ENCODE assay signal across 20 cellular contexts in genomic region chr14:77369280-77369679, GRCh38. TPM values are rescaled to one million over a fixed set of nuclear protein-coding genes. Genes with fewer than 3 reads are reported as not detected.
DNase-seq lines count a peak whose midpoint lies in the region; ATAC-seq and TF ChIP-seq lines count a peak whose summit lies in the region.
"Had no signal": no experiment of that assay in that cellular context is flagged by ENCODE, and none has a peak within 500 bp of the region (broad histone marks: within the 10 kb centered on the region; RNA-seq: fewer than 3 reads in every experiment).

No MANE protein-coding gene starts in this region.

- intact Hi-C loops in cardiac septum (cut with DNase I) = no loop called here
- intact Hi-C loops in activated T-helper 1 cell treated with anti-CD3 and anti-CD28 coated beads, Interleukin-12 subunit alpha, Interleukin-12 subunit beta, Interleukin-2, Interleukin-4 antibody, amounts not matched to agents 30 ng/mL and 10 ng/mL and 1 ng/mL, durations not matched to agents 14 hours and 24 hours and 36 hours (cut with micrococcal nuclease) = no loop called here

- TF ChIP-seq CTCF in cardiac muscle cell (IDR thresholded peaks at IDR 0.05; ENCODE audit: low read depth, low read length) = no peak

- H3K4me1 ChIP-seq in cardiac muscle cell (ENCODE audit: low read depth) (peaks cover 17% of the 10 kb centered on the region), Karpas-422 (ENCODE audit: low read length) (peaks cover 93% of the 10 kb centered on the region)
- H3K4me1 ChIP-seq: parathyroid adenoma had no signal

- H2AFZ ChIP-seq in Karpas-422 (ENCODE audit: low read length) = no peak overlapping the region
- H2AFZ ChIP-seq: parathyroid adenoma had no signal

- H3K9me3 Mint-ChIP-seq in activated T-helper 1 cell treated with anti-CD3 and anti-CD28 coated beads, Interleukin-12 subunit alpha, Interleukin-12 subunit beta, Interleukin-2, Interleukin-4 antibody, amounts not matched to agents 30 ng/mL and 10 ng/mL and 1 ng/mL, durations not matched to agents 14 hours and 24 hours and 36 hours = peaks cover under 1% of the 10 kb centered on the region
- H3K9me3 Mint-ChIP-seq in stimulated activated naive B cell treated with anti-CD40 and anti-IgM and Interleukin-4, amounts not matched to agents 10 μg/mL and 1 μg/mL and 100 μg/mL, for 72 hours = peaks cover 0 to 3% of the 10 kb centered on the region in 2 donors
- H3K9me3 Mint-ChIP-seq: activated naive CD4-positive, alpha-beta T cell treated with anti-CD3 and anti-CD28 coated beads, Interleukin-2, amount 50 U/mL, for 24 hours; natural killer cell had no signal

- H3K27ac Mint-ChIP-seq in activated T-helper 1 cell treated with anti-CD3 and anti-CD28 coated beads, Interleukin-12 subunit alpha, Interleukin-12 subunit beta, Interleukin-2, Interleukin-4 antibody, amounts not matched to agents 30 ng/mL and 10 ng/mL and 1 ng/mL, durations not matched to agents 14 hours and 24 hours and 36 hours = peak overlapping the region; percentile 26
- peak overlapping the region; percentile 72 for H3K27ac Mint-ChIP-seq in stimulated activated naive B cell treated with anti-CD40 and anti-IgM and Interleukin-4, amounts not matched to agents 10 μg/mL and 1 μg/mL and 100 μg/mL, for 72 hours
- H3K27ac Mint-ChIP-seq: activated naive CD4-positive, alpha-beta T cell treated with anti-CD3 and anti-CD28 coated beads, Interleukin-2, amount 50 U/mL, for 24 hours; natural killer cell had no signal

- no peaks in the 10 kb centered on the region for H3K36me3 ChIP-seq in cardiac muscle cell
- peaks cover 8% of the 10 kb centered on the region; the same call in 1 of the 2 replicates for H3K36me3 ChIP-seq in Karpas-422 (ENCODE audit: insufficient read depth, low read length)
- H3K36me3 ChIP-seq: thoracic aorta had no signal

- H3K79me2 ChIP-seq in Karpas-422 (ENCODE audit: low read length) = peaks cover 82% of the 10 kb centered on the region

- peak in 1 of 2 donors; percentile 12 for DNase-seq in cardiac muscle cell (ENCODE audit: low read depth in 1 of 2, low spot score in 1 of 2)
- no peak for DNase-seq in cardiac septum (ENCODE audit: low spot score)
- DNase-seq in Karpas-422 = no peak
- no peak for DNase-seq in activated T-helper 1 cell treated with anti-CD3 and anti-CD28 coated beads, Interleukin-12 subunit alpha, Interleukin-12 subunit beta, Interleukin-2, Interleukin-4 antibody, amounts not matched to agents 30 ng/mL and 10 ng/mL and 1 ng/mL, durations not matched to agents 14 hours and 24 hours and 36 hours (ENCODE audit: low spot score)
- no peak for DNase-seq in stimulated activated naive B cell treated with anti-CD40 and anti-IgM and Interleukin-4, amounts not matched to agents 10 μg/mL and 1 μg/mL and 100 μg/mL, for 72 hours
- DNase-seq in NCI-H748 treated with DMSO at 0.1 percent for 48 hours (lab: John Stamatoyannopoulos, UW) = no peak
- no peak for DNase-seq in activated CD4-positive, CD25-positive, alpha-beta regulatory T cell (lab: John Stamatoyannopoulos, UW)
- DNase-seq in NCI-H1105 (lab: John Stamatoyannopoulos, UW) = no peak
- DNase-seq: ACHN; activated CD4-positive, alpha-beta T cell treated with anti-CD3 and anti-CD28 coated beads, Interleukin-2, amount 50 U/mL, for 48 hours; activated T-cell treated with anti-CD3 and anti-CD28 coated beads, Interleukin-2, amount 50 U/mL, for 1 hour; head of caudate nucleus; left colon; natural killer cell; NCI-H2107; NCI-H510A treated with DMSO at 0.1 percent for 48 hours had no signal

- no peaks in the 10 kb centered on the region for H3K27me3 Mint-ChIP-seq in activated T-helper 1 cell treated with anti-CD3 and anti-CD28 coated beads, Interleukin-12 subunit alpha, Interleukin-12 subunit beta, Interleukin-2, Interleukin-4 antibody, amounts not matched to agents 30 ng/mL and 10 ng/mL and 1 ng/mL, durations not matched to agents 14 hours and 24 hours and 36 hours (ENCODE audit: insufficient read depth)
- no peaks in the 10 kb centered on the region for H3K27me3 Mint-ChIP-seq in stimulated activated naive B cell treated with anti-CD40 and anti-IgM and Interleukin-4, amounts not matched to agents 10 μg/mL and 1 μg/mL and 100 μg/mL, for 72 hours
- H3K27me3 Mint-ChIP-seq: activated naive CD4-positive, alpha-beta T cell treated with anti-CD3 and anti-CD28 coated beads, Interleukin-2, amount 50 U/mL, for 24 hours had no signal

- H3K4me3 Mint-ChIP-seq in activated T-helper 1 cell treated with anti-CD3 and anti-CD28 coated beads, Interleukin-12 subunit alpha, Interleukin-12 subunit beta, Interleukin-2, Interleukin-4 antibody, amounts not matched to agents 30 ng/mL and 10 ng/mL and 1 ng/mL, durations not matched to agents 14 hours and 24 hours and 36 hours = no peak overlapping the region
- no peak overlapping the region for H3K4me3 Mint-ChIP-seq in stimulated activated naive B cell treated with anti-CD40 and anti-IgM and Interleukin-4, amounts not matched to agents 10 μg/mL and 1 μg/mL and 100 μg/mL, for 72 hours
- H3K4me3 Mint-ChIP-seq: activated naive CD4-positive, alpha-beta T cell treated with anti-CD3 and anti-CD28 coated beads, Interleukin-2, amount 50 U/mL, for 24 hours; natural killer cell had no signal

- H3K4me2 ChIP-seq in Karpas-422 (ENCODE audit: low read depth, low read length, poor library complexity, severe bottlenecking) = peak overlapping the region; percentile 11

- no peak overlapping the region for H3K9ac ChIP-seq in Karpas-422 (ENCODE audit: low read length)
- H3K9ac ChIP-seq: parathyroid adenoma had no signal

- no peaks in the 10 kb centered on the region for H3K9me2 ChIP-seq in Karpas-422 (replicated peaks; ENCODE audit: insufficient read depth, low read length)

- H3K36me3 Mint-ChIP-seq in activated T-helper 1 cell treated with anti-CD3 and anti-CD28 coated beads, Interleukin-12 subunit alpha, Interleukin-12 subunit beta, Interleukin-2, Interleukin-4 antibody, amounts not matched to agents 30 ng/mL and 10 ng/mL and 1 ng/mL, durations not matched to agents 14 hours and 24 hours and 36 hours (ENCODE audit: low read depth) = peaks cover 14% of the 10 kb centered on the region
- peaks cover 24 to 27% of the 10 kb centered on the region in 2 donors for H3K36me3 Mint-ChIP-seq in stimulated activated naive B cell treated with anti-CD40 and anti-IgM and Interleukin-4, amounts not matched to agents 10 μg/mL and 1 μg/mL and 100 μg/mL, for 72 hours
- H3K36me3 Mint-ChIP-seq: natural killer cell had no signal

- H3K9me3 ChIP-seq in cardiac muscle cell (ENCODE audit: low read depth) = no peaks in the 10 kb centered on the region
- H3K9me3 ChIP-seq in Karpas-422 (ENCODE audit: low read length) = no peaks in the 10 kb centered on the region
- H3K9me3 ChIP-seq: thoracic aorta had no signal

- H3K4me1 Mint-ChIP-seq in activated T-helper 1 cell treated with anti-CD3 and anti-CD28 coated beads, Interleukin-12 subunit alpha, Interleukin-12 subunit beta, Interleukin-2, Interleukin-4 antibody, amounts not matched to agents 30 ng/mL and 10 ng/mL and 1 ng/mL, durations not matched to agents 14 hours and 24 hours and 36 hours (ENCODE audit: low read depth) = peaks cover 31% of the 10 kb centered on the region
- peaks cover 41 to 80% of the 10 kb centered on the region in 2 donors for H3K4me1 Mint-ChIP-seq in stimulated activated naive B cell treated with anti-CD40 and anti-IgM and Interleukin-4, amounts not matched to agents 10 μg/mL and 1 μg/mL and 100 μg/mL, for 72 hours

- H3K27me3 ChIP-seq in cardiac muscle cell (no peaks in the 10 kb centered on the region), Karpas-422 (ENCODE audit: low read length) (no peaks in the 10 kb centered on the region)

- no peak overlapping the region for H3K4me3 ChIP-seq in cardiac muscle cell
- H3K4me3 ChIP-seq in Karpas-422 (ENCODE audit: low read length) = no peak overlapping the region
- H3K4me3 ChIP-seq: thoracic aorta had no signal

- ATAC-seq in stimulated activated naive B cell treated with anti-CD40 and anti-IgM and Interleukin-4, amounts not matched to agents 10 μg/mL and 1 μg/mL and 100 μg/mL, for 72 hours (replicated peaks) = no peak
- ATAC-seq: left colon, natural killer cell, sciatic nerve had no signal

- H3K27ac ChIP-seq in cardiac muscle cell = peak overlapping the region; percentile 70
- peak overlapping the region; percentile 41; the same call in 1 of the 2 replicates for H3K27ac ChIP-seq in Karpas-422 (ENCODE audit: low read length)
- H3K27ac ChIP-seq: parathyroid adenoma, thoracic aorta had no signal

- H4K20me1 ChIP-seq in Karpas-422 (ENCODE audit: insufficient read depth, low read depth, low read length) = no peaks in the 10 kb centered on the region

RNA-seq across cellular contexts. Expression of gene TMED8, which starts 7.6 kb away (rescaled TPM):
- total RNA-seq in cardiac muscle cell (6.6 and 8.9 TPM in 2 replicates), cardiac septum (5.6 TPM)
- polyA plus RNA-seq in cardiac muscle cell = 3.4 and 6.2 TPM in 2 replicates
- 41.3 and 73.8 TPM in 2 replicates for total RNA-seq in Karpas-422 (2014; rRNA removed; shearing (Covaris generic); ENCODE audit: low replicate concordance)
- total RNA-seq in activated T-helper 1 cell treated with anti-CD3 and anti-CD28 coated beads, Interleukin-12 subunit alpha, Interleukin-12 subunit beta, Interleukin-2, Interleukin-4 antibody, amounts not matched to agents 30 ng/mL and 10 ng/mL and 1 ng/mL, durations not matched to agents 14 hours and 24 hours and 36 hours = 28.1 and 28.4 TPM in 2 replicates

RNA-seq across cellular contexts. Expression of gene SAMD15, which starts 7.9 kb away (rescaled TPM):
- total RNA-seq in cardiac muscle cell = 2.2 and 3.6 TPM in 2 replicates
- polyA plus RNA-seq in cardiac muscle cell = 0.45 and 2.1 TPM in 2 replicates
- total RNA-seq in cardiac septum = 0.11 TPM
- total RNA-seq in Karpas-422 (2014; rRNA removed; shearing (Covaris generic); ENCODE audit: low replicate concordance) = 2.2 and 3.3 TPM in 2 replicates
- 0.29 and 1.1 TPM in 2 replicates for total RNA-seq in activated T-helper 1 cell treated with anti-CD3 and anti-CD28 coated beads, Interleukin-12 subunit alpha, Interleukin-12 subunit beta, Interleukin-2, Interleukin-4 antibody, amounts not matched to agents 30 ng/mL and 10 ng/mL and 1 ng/mL, durations not matched to agents 14 hours and 24 hours and 36 hours

RNA-seq across cellular contexts. Expression of gene GSTZ1, which starts 48.4 kb away (rescaled TPM):
- total RNA-seq in cardiac muscle cell (43.7 and 51.2 TPM in 2 replicates), cardiac septum (10.9 TPM)
- polyA plus RNA-seq in cardiac muscle cell = 45.0 and 52.3 TPM in 2 replicates
- 44.8 and 55.3 TPM in 2 replicates for total RNA-seq in Karpas-422 (2014; rRNA removed; shearing (Covaris generic); ENCODE audit: low replicate concordance)
- 5.3 and 7.0 TPM in 2 replicates for total RNA-seq in activated T-helper 1 cell treated with anti-CD3 and anti-CD28 coated beads, Interleukin-12 subunit alpha, Interleukin-12 subunit beta, Interleukin-2, Interleukin-4 antibody, amounts not matched to agents 30 ng/mL and 10 ng/mL and 1 ng/mL, durations not matched to agents 14 hours and 24 hours and 36 hours

RNA-seq across cellular contexts. Expression of gene POMT2, which starts 48.6 kb away (rescaled TPM):
- total RNA-seq in cardiac muscle cell (29.2 and 32.1 TPM in 2 replicates), cardiac septum (19.9 TPM)
- 32.3 and 40.8 TPM in 2 replicates for polyA plus RNA-seq in cardiac muscle cell
- total RNA-seq in Karpas-422 (2014; rRNA removed; shearing (Covaris generic); ENCODE audit: low replicate concordance) = 24.0 and 30.4 TPM in 2 replicates
- total RNA-seq in activated T-helper 1 cell treated with anti-CD3 and anti-CD28 coated beads, Interleukin-12 subunit alpha, Interleukin-12 subunit beta, Interleukin-2, Interleukin-4 antibody, amounts not matched to agents 30 ng/mL and 10 ng/mL and 1 ng/mL, durations not matched to agents 14 hours and 24 hours and 36 hours = 20.5 and 22.1 TPM in 2 replicates

RNA-seq across cellular contexts. Expression of gene NOXRED1, which starts 54.0 kb away (rescaled TPM):
- total RNA-seq in cardiac muscle cell = 0.06 and 0.07 TPM in 2 replicates
- not detected in 2 replicates for polyA plus RNA-seq in cardiac muscle cell
- not detected for total RNA-seq in cardiac septum
- 0.60 and 0.97 TPM in 2 replicates for total RNA-seq in Karpas-422 (2014; rRNA removed; shearing (Covaris generic); ENCODE audit: low replicate concordance)
- 0.18 and 0.91 TPM in 2 replicates for total RNA-seq in activated T-helper 1 cell treated with anti-CD3 and anti-CD28 coated beads, Interleukin-12 subunit alpha, Interleukin-12 subunit beta, Interleukin-2, Interleukin-4 antibody, amounts not matched to agents 30 ng/mL and 10 ng/mL and 1 ng/mL, durations not matched to agents 14 hours and 24 hours and 36 hours
